12 cellular contexts compared by ENCODE assay signal in the genomic region with DNA sequence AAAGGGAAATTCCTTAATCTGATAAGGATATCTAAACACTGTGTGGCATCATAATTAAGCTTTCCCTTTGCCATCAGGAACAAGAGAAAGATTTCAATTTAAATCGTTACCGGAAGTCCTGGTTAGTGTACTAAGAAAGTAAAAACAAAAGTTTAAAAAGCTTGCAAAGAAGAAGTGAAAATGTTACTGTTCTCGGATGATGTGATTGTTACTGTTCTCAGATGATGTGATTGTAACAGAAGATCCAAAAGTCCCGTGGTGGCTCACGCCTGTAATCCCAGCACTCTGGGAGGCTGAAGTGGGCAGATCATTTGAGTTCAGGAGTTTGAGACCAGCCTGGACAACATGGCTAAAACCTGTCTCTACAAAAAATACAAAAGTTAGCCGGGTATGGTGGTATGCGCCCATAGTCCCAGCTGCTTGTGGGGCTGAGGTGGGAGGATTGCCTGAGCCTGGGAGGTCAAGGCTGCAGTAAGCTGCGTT.
DNase-seq lines count a peak whose midpoint lies in the region; ATAC-seq and TF ChIP-seq lines count a peak whose summit lies in the region.
"Had no signal": no experiment of that assay in that cellular context is flagged by ENCODE, and none has a peak within 500 bp of the region (broad histone marks: within the 10 kb centered on the region; RNA-seq: fewer than 3 reads in every experiment).

No MANE protein-coding gene starts in this region.

- H3K27ac ChIP-seq in sigmoid colon = no peak overlapping the region

- no peaks in the 10 kb centered on the region for H3K9me3 ChIP-seq in sigmoid colon
- H3K9me3 ChIP-seq: esophagus squamous epithelium had no signal

- 80 to 90% methylated on average over 8 of the region's 8 CpGs for WGBS in sigmoid colon, 2 donors

- no peak overlapping the region for H3K4me3 ChIP-seq in sigmoid colon
- H3K4me3 ChIP-seq: esophagus squamous epithelium had no signal

- peak overlapping the region; percentile 89 to 98 (median 95) for H3K27ac Mint-ChIP-seq in naive B cell

- TF ChIP-seq CTCF in sigmoid colon (IDR thresholded peaks at IDR 0.05) = no peak

- no peak for TF ChIP-seq EP300 in sigmoid colon (IDR thresholded peaks at IDR 0.05)

- DNase-seq in naive B cell (peak; percentile 9), mesenteric fat pad (ENCODE audit: low spot score) (no peak), sigmoid colon (no peak), cortex of kidney (lab: John Stamatoyannopoulos, UW) (no peak)
- DNase-seq: activated CD4-positive, alpha-beta T cell treated with anti-CD3 and anti-CD28 coated beads for 4 hours; esophagus squamous epithelium; NCI-H2081; right cardiac atrium; SHP77 treated with DMSO at 0.1 percent for 48 hours had no signal

- no peak for TF ChIP-seq POLR2A in sigmoid colon (IDR thresholded peaks at IDR 0.05)

- H3K36me3 Mint-ChIP-seq in naive B cell = peaks cover 0 to 9% of the 10 kb centered on the region in 2 donors

- H3K4me1 Mint-ChIP-seq in naive B cell = peaks cover 17 to 33% (median 19%) of the 10 kb centered on the region in 3 donors

- intact Hi-C loops in sigmoid colon (cut with DNase I) = no loop called here

- no peaks in the 10 kb centered on the region for H3K4me1 ChIP-seq in sigmoid colon

- peaks cover 0 to 30% (median 3%) of the 10 kb centered on the region in 7 donors for H3K9me3 Mint-ChIP-seq in naive B cell

- ATAC-seq in GM18858 (IDR thresholded peaks at IDR 0.05; ENCODE audit: unreplicated experiment) = peak; percentile 90
- ATAC-seq in GM21447 (IDR thresholded peaks at IDR 0.05; ENCODE audit: unreplicated experiment) = peak; percentile 92
- peak; percentile 70 for ATAC-seq in HG03442 (IDR thresholded peaks at IDR 0.05; ENCODE audit: unreplicated experiment)
- peak; percentile 94 to 95 for ATAC-seq in naive B cell (ENCODE audit: low read depth in 2 of 2)
- ATAC-seq: right cardiac atrium had no signal

- H3K27me3 ChIP-seq in sigmoid colon = no peaks in the 10 kb centered on the region
- H3K27me3 ChIP-seq: esophagus squamous epithelium had no signal

- no peaks in the 10 kb centered on the region for H3K36me3 ChIP-seq in sigmoid colon
- H3K36me3 ChIP-seq: esophagus squamous epithelium had no signal

- peak overlapping the region; percentile 50 to 88 (median 76) for H3K4me3 Mint-ChIP-seq in naive B cell

- no peaks in the 10 kb centered on the region for H3K27me3 Mint-ChIP-seq in naive B cell
